Comparison of ENCODE assay signal across 7 cellular contexts in the genomic region with DNA sequence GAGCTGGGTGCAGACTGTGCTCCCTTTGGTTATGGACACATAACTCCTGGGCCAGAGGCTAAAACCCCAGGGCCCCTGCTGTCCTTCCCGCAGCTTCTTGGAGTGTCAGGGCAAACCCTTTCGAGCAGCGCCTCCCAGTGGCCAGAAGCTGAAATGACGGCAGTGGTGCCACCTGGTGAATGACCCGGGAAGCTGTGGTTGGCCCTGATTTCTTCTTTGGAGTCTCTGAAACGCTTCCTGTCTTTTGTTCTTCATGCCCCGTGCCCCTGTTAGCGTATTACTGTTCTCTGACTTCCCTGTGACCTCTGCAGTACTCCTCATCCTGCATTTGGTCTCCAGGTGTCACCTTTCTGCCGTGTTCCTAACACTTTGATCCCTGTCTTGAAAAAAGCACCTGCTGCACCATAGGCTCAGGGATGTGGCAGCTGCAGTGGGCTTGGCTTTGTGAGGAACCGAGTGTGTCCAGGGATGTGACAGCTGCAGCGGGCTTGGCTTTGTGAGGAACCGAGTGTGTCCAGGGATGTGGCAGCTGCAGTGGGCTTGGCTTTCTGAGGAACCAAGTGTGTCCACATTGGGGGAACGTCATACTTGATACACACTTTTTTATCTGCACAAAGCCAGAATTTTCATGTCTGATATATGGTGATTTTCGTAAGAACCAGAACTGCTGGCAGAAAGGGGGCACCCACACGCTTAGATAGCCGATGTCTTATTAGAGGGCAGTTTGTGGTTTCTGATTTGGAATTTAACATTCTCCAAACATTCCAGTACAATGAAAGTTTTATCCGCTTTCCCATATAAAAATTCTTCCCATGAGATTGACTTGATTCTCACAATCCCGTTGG.
DNase-seq lines count a peak whose midpoint lies in the region; ATAC-seq and TF ChIP-seq lines count a peak whose summit lies in the region.
"Not testable (repeated sequence)": the region's sequence is repeated elsewhere in the genome, so short reads cannot be mapped to it uniquely, and the experiment has no call there.

No MANE protein-coding gene starts in this region.

- H3K9me3 Mint-ChIP-seq in endodermal cell, result not testable (repeated sequence)

- peak; percentile 16 for DNase-seq in GDM1 (lab: John Stamatoyannopoulos, UW)
- peak; percentile 5 for DNase-seq in NAMALWA (ENCODE audit: low spot score)
- peak in 2 of 3 donors; percentile 24 to 31 for DNase-seq in T-helper 17 cell
- peak; percentile 78 for DNase-seq in activated effector memory CD4-positive, alpha-beta T cell treated with anti-CD3 and anti-CD28 coated beads, Interleukin-2, amount 50 U/mL, for 16 hours
- peak; percentile 71 for DNase-seq in endodermal cell
- DNase-seq in gastrocnemius medialis, result peak in 1 of 2 donors; percentile 26

- not testable (repeated sequence) for H3K4me3 Mint-ChIP-seq in T-helper 17 cell, endodermal cell

- not testable (repeated sequence) for H3K27me3 Mint-ChIP-seq in T-helper 17 cell; endodermal cell (ENCODE audit: insufficient read depth)

- H3K27ac ChIP-seq in endodermal cell (ENCODE audit: low read depth, low read length); liver (ENCODE audit: low read depth in 1 of 2, low read length in 2 of 2); gastrocnemius medialis: not testable (repeated sequence)

- intact Hi-C loops in gastrocnemius medialis (cut with DNase I; ENCODE audit: low total_unique reads), result loop anchor here (10.0 kb wide), 1 partner anchor 228 kb away; no protein-coding TSS in a partner anchor

- not testable (repeated sequence) for H3K36me3 ChIP-seq in endodermal cell (ENCODE audit: control insufficient read depth, insufficient read depth, low read length); liver (ENCODE audit: control insufficient read depth in 4 of 4, insufficient read depth in 3 of 4, low read depth in 1 of 4, low read length in 3 of 4)
- peaks cover 0 to 24% of the 10 kb centered on the region in 2 donors for H3K36me3 ChIP-seq in gastrocnemius medialis

- H3K27me3 ChIP-seq in endodermal cell (ENCODE audit: control insufficient read depth, insufficient read depth, low read length, poor library complexity, severe bottlenecking); liver (ENCODE audit: control insufficient read depth in 4 of 4, insufficient read depth in 4 of 4, low read length in 3 of 4); gastrocnemius medialis: not testable (repeated sequence)

- H3K4me1 ChIP-seq in endodermal cell (ENCODE audit: control insufficient read depth, insufficient read depth, low read length); liver (ENCODE audit: control insufficient read depth in 4 of 4, insufficient read depth in 4 of 4, low read length in 3 of 4); gastrocnemius medialis: not testable (repeated sequence)

- TF ChIP-seq CTCF in endodermal cell (conservative IDR thresholded peaks at IDR 0.05), result peak; percentile 81
- peak; percentile 39 for TF ChIP-seq CTCF in liver (IDR thresholded peaks at IDR 0.05; ENCODE audit: low read depth, low read length, missing input control)
- TF ChIP-seq CTCF in gastrocnemius medialis (IDR thresholded peaks at IDR 0.05 in 4 of 5, conservative IDR thresholded peaks at IDR 0.05 in 1 of 5), result peak; percentile 40 to 69 (median 59)

- TF ChIP-seq POLR2A in gastrocnemius medialis (IDR thresholded peaks at IDR 0.05), result not testable (repeated sequence)

- H3K36me3 Mint-ChIP-seq in T-helper 17 cell (ENCODE audit: low read depth), result not testable (repeated sequence)
- H3K36me3 Mint-ChIP-seq in endodermal cell (ENCODE audit: low read depth), result peaks cover 26% of the 10 kb centered on the region

- H3K9ac ChIP-seq in endodermal cell (ENCODE audit: extremely low read depth, low read length, poor library complexity, severe bottlenecking); liver (ENCODE audit: low read depth in 1 of 2, low read length in 2 of 2): not testable (repeated sequence)

- in situ Hi-C loops in gastrocnemius medialis (cut with MboI; ENCODE audit: low sequenced_read_pairs in 4 of 4), result loop anchor here in 3 of 4 donors (10.0 kb wide), 1 partner anchor 128 kb away; no protein-coding TSS in a partner anchor

- not testable (repeated sequence) for ATAC-seq in T-helper 17 cell, gastrocnemius medialis

- not testable (repeated sequence) for H3K4me3 ChIP-seq in endodermal cell (ENCODE audit: low read length); liver (ENCODE audit: low read depth in 1 of 3, low read length in 3 of 3); gastrocnemius medialis

- H3K27ac Mint-ChIP-seq in T-helper 17 cell, result peak overlapping the region; percentile 45
- H3K27ac Mint-ChIP-seq in endodermal cell, result not testable (repeated sequence)

- not testable (repeated sequence) for H3K9me3 ChIP-seq in T-helper 17 cell (ENCODE audit: control insufficient read depth, low read length, poor library complexity, severe bottlenecking); endodermal cell (ENCODE audit: control insufficient read depth, low read length); liver (ENCODE audit: control insufficient read depth in 4 of 4, low read length in 3 of 4); gastrocnemius medialis

- 54 to 62% methylated on average over 12 to 18 of the region's 18 CpGs for WGBS in endodermal cell (ENCODE audit: insufficient coverage in 1 of 2, insufficient read length in 1 of 2), 2 experiments
- 62% methylated on average over 18 of the region's 18 CpGs for WGBS in liver

- peak; percentile 55 to 60 for TF ChIP-seq RAD21 in liver (IDR thresholded peaks at IDR 0.05)

- H3K4me1 Mint-ChIP-seq in T-helper 17 cell, result not testable (repeated sequence)
- peaks cover 11% of the 10 kb centered on the region for H3K4me1 Mint-ChIP-seq in endodermal cell
